In genomic region chr6:16837217-16837972, GRCh38 we compare ENCODE assay signal across 12 cellular contexts.
DNase-seq lines count a peak whose midpoint lies in the region; ATAC-seq and TF ChIP-seq lines count a peak whose summit lies in the region.
"Had no signal": no experiment of that assay in that cellular context is flagged by ENCODE, and none has a peak within 500 bp of the region (broad histone marks: within the 10 kb centered on the region; RNA-seq: fewer than 3 reads in every experiment).

No MANE protein-coding gene starts in this region.

- no peaks in the 10 kb centered on the region for H3K36me3 ChIP-seq in WERI-Rb-1

- H3K9me3 Mint-ChIP-seq in chondrocyte (ENCODE audit: low read depth), result no peaks in the 10 kb centered on the region
- H3K9me3 Mint-ChIP-seq: naive thymus-derived CD8-positive, alpha-beta T cell had no signal

- no peaks in the 10 kb centered on the region for H3K9me3 ChIP-seq in T-helper 17 cell (ENCODE audit: control insufficient read depth, low read length, poor library complexity, severe bottlenecking)
- H3K9me3 ChIP-seq in WERI-Rb-1 (ENCODE audit: severe bottlenecking), result no peaks in the 10 kb centered on the region

- DNase-seq in T-helper 17 cell (no peak), chondrocyte (ENCODE audit: low spot score) (no peak), putamen (ENCODE audit: low spot score) (peak; percentile 21), WERI-Rb-1 (no peak), Ammon's horn (ENCODE audit: low spot score) (no peak), NCI-H2227 treated with DMSO at 0.1 percent for 48 hours (lab: John Stamatoyannopoulos, UW) (no peak)
- DNase-seq: activated CD8-positive, alpha-beta memory T cell treated with anti-CD3 and anti-CD28 coated beads, Interleukin-2, amount 50 U/mL, for 4 hours; Calu3; naive thymus-derived CD8-positive, alpha-beta T cell; NCI-H1436; NCI-H69 had no signal

- ATAC-seq in GM18502 (IDR thresholded peaks at IDR 0.05; ENCODE audit: poor library complexity, unreplicated experiment) (peak; percentile 1), T-helper 17 cell (peak; percentile 44)

- H3K27me3 ChIP-seq in WERI-Rb-1 (ENCODE audit: insufficient read depth, low read depth, severe bottlenecking), result no peaks in the 10 kb centered on the region

- no peak overlapping the region for H3K27ac ChIP-seq in WERI-Rb-1

- H3K27me3 Mint-ChIP-seq in T-helper 17 cell (peaks cover 6% of the 10 kb centered on the region), chondrocyte (ENCODE audit: low read depth) (no peaks in the 10 kb centered on the region)

- H3K27ac Mint-ChIP-seq in T-helper 17 cell (no peak overlapping the region), chondrocyte (ENCODE audit: unreplicated experiment) (no peak overlapping the region)

- H3K4me1 Mint-ChIP-seq in T-helper 17 cell (peaks cover 10% of the 10 kb centered on the region), chondrocyte (ENCODE audit: low read depth) (peaks cover 32% of the 10 kb centered on the region)

- no peak overlapping the region for H3K4me3 ChIP-seq in WERI-Rb-1 (ENCODE audit: low read depth, low read length)

- H3K4me3 Mint-ChIP-seq in T-helper 17 cell (peak overlapping the region; percentile 85), chondrocyte (ENCODE audit: unreplicated experiment) (peak overlapping the region; percentile 51)

- TF ChIP-seq CTCF in chondrocyte (IDR thresholded peaks at IDR 0.05) (no peak), WERI-Rb-1 (IDR thresholded peaks at IDR 0.05; ENCODE audit: low read depth, low read length) (no peak)

- H3K36me3 Mint-ChIP-seq in T-helper 17 cell (ENCODE audit: low read depth) (peaks cover 2% of the 10 kb centered on the region), chondrocyte (ENCODE audit: low read depth) (no peaks in the 10 kb centered on the region)
- H3K36me3 Mint-ChIP-seq: naive thymus-derived CD8-positive, alpha-beta T cell had no signal
